ENCODE assay signal across 1 cellular context in the genomic region with DNA sequence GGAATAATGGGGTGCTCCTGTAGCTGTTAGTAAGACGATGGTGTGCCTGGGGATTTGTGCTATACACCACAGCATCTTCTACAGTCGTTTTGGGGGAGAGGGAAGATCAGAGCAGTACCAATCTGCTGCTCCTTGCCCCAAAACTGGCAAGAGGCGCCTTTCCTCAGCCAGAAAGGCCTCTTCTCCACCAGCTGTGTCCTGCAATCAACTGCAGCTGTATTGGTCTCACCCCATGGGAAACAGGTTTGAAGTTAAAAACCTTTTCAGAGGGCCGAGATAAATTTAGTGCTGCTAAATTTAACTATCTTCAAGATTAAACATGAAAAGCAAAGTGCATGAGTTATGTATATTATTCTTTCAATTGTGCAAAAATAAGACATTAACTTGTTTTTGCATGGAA.
TF ChIP-seq lines count a peak whose summit lies in the region.

No MANE protein-coding gene starts in this region.

TF ChIP-seq in GM12878, 131 proteins besides CTCF, POLR2A, EP300 and RAD21:
- TF ChIP-seq NFIC (IDR thresholded peaks at IDR 0.05; ENCODE audit: low read depth, low read length) (no peak), SRF (IDR thresholded peaks at IDR 0.05; ENCODE audit: low read depth in 2 of 2, low read length in 2 of 2) (no peak), CREM (IDR thresholded peaks at IDR 0.05; ENCODE audit: low read depth) (no peak), SP1 (IDR thresholded peaks at IDR 0.05; ENCODE audit: low read depth, low read length) (no peak), SPI1 (IDR thresholded peaks at IDR 0.05; ENCODE audit: borderline replicate concordance, insufficient read depth, low read depth, low read length) (no peak), GABPA (IDR thresholded peaks at IDR 0.05; ENCODE audit: low read depth) (no peak), ZNF384 (IDR thresholded peaks at IDR 0.05; ENCODE audit: borderline replicate concordance, low read depth, low read length) (no peak), JUNB (IDR thresholded peaks at IDR 0.05) (no peak), SMARCA5 (IDR thresholded peaks at IDR 0.05) (no peak), CHD2 (IDR thresholded peaks at IDR 0.05; ENCODE audit: borderline replicate concordance, low read depth, low read length) (no peak), CHD1 (IDR thresholded peaks at IDR 0.05; ENCODE audit: low read depth, low read length) (no peak), MEF2B (IDR thresholded peaks at IDR 0.05; ENCODE audit: partially characterized antibody, poor library complexity, severe bottlenecking) (no peak), TCF7 (IDR thresholded peaks at IDR 0.05; ENCODE audit: borderline replicate concordance) (no peak), BACH1 (IDR thresholded peaks at IDR 0.05; ENCODE audit: borderline replicate concordance) (no peak), PAX8 (IDR thresholded peaks at IDR 0.05) (no peak)
- TF ChIP-seq, protein P1, sequence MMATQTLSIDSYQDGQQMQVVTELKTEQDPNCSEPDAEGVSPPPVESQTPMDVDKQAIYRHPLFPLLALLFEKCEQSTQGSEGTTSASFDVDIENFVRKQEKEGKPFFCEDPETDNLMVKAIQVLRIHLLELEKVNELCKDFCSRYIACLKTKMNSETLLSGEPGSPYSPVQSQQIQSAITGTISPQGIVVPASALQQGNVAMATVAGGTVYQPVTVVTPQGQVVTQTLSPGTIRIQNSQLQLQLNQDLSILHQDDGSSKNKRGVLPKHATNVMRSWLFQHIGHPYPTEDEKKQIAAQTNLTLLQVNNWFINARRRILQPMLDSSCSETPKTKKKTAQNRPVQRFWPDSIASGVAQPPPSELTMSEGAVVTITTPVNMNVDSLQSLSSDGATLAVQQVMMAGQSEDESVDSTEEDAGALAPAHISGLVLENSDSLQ (IDR thresholded peaks at IDR 0.05) = no peak
- TF ChIP-seq, protein P2, sequence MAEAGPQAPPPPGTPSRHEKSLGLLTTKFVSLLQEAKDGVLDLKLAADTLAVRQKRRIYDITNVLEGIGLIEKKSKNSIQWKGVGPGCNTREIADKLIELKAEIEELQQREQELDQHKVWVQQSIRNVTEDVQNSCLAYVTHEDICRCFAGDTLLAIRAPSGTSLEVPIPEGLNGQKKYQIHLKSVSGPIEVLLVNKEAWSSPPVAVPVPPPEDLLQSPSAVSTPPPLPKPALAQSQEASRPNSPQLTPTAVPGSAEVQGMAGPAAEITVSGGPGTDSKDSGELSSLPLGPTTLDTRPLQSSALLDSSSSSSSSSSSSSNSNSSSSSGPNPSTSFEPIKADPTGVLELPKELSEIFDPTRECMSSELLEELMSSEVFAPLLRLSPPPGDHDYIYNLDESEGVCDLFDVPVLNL (IDR thresholded peaks at IDR 0.05; ENCODE audit: low read depth, low read length) = no peak
